ENCODE assay signal across 16 cellular contexts in genomic region chr10:126684171-126684745, GRCh38. TPM values are rescaled to one million over a fixed set of nuclear protein-coding genes. Genes with fewer than 3 reads are reported as not detected.
"Had no signal": no experiment of that assay in that cellular context is flagged by ENCODE, and none has a peak within 500 bp of the region (broad histone marks: within the 10 kb centered on the region; RNA-seq: fewer than 3 reads in every experiment).

No MANE protein-coding gene starts in this region.

- H3K27me3 Mint-ChIP-seq: activated naive CD4-positive, alpha-beta T cell treated with anti-CD3 and anti-CD28 coated beads, Interleukin-2, amount 50 U/mL, for 24 hours had no signal

- H3K27ac ChIP-seq: brain microvascular endothelial cell, esophagus muscularis mucosa, prostate gland, sigmoid colon, upper lobe of left lung had no signal

- H3K36me3 Mint-ChIP-seq: activated naive CD4-positive, alpha-beta T cell treated with anti-CD3 and anti-CD28 coated beads, Interleukin-2, amount 50 U/mL, for 24 hours; natural killer cell treated with Interleukin-12 subunit alpha and Interleukin-12 subunit beta and Interleukin-15 and Interleukin-18, amount 100 ng/mL, for 72 hours had no signal

- H3K9me3 ChIP-seq: esophagus muscularis mucosa, prostate gland, sigmoid colon, upper lobe of left lung had no signal

- H3K27me3 ChIP-seq: brain microvascular endothelial cell, esophagus muscularis mucosa, sigmoid colon, upper lobe of left lung had no signal

- H3K4me1 ChIP-seq: esophagus muscularis mucosa, prostate gland, sigmoid colon, upper lobe of left lung had no signal

- H3K4me3 ChIP-seq: esophagus muscularis mucosa, prostate gland, sigmoid colon, upper lobe of left lung had no signal

- H3K27ac Mint-ChIP-seq: activated naive CD4-positive, alpha-beta T cell treated with anti-CD3 and anti-CD28 coated beads, Interleukin-2, amount 50 U/mL, for 24 hours; natural killer cell treated with Interleukin-12 subunit alpha and Interleukin-12 subunit beta and Interleukin-15 and Interleukin-18, amount 100 ng/mL, for 72 hours had no signal

- H3K4me3 Mint-ChIP-seq: activated naive CD4-positive, alpha-beta T cell treated with anti-CD3 and anti-CD28 coated beads, Interleukin-2, amount 50 U/mL, for 24 hours; natural killer cell treated with Interleukin-12 subunit alpha and Interleukin-12 subunit beta and Interleukin-15 and Interleukin-18, amount 100 ng/mL, for 72 hours had no signal

- H3K4me1 Mint-ChIP-seq: activated naive CD4-positive, alpha-beta T cell treated with anti-CD3 and anti-CD28 coated beads, Interleukin-2, amount 50 U/mL, for 24 hours had no signal

- H3K9me3 Mint-ChIP-seq: activated naive CD4-positive, alpha-beta T cell treated with anti-CD3 and anti-CD28 coated beads, Interleukin-2, amount 50 U/mL, for 24 hours; natural killer cell treated with Interleukin-12 subunit alpha and Interleukin-12 subunit beta and Interleukin-15 and Interleukin-18, amount 100 ng/mL, for 72 hours had no signal

- H3K36me3 ChIP-seq: brain microvascular endothelial cell, esophagus muscularis mucosa, prostate gland, sigmoid colon, upper lobe of left lung had no signal

- FAIRE-seq: endometrium had no signal

- DNase-seq: amniotic stem cell; brain microvascular endothelial cell; foreskin fibroblast; nucleus accumbens; sigmoid colon; stimulated activated CD4-positive, alpha-beta T cell treated with anti-CD3 and anti-CD28 coated beads, Interleukin-2, amount 100 ng/mL, for 24 hours; stimulated activated naive CD4-positive, alpha-beta T cell treated with Interleukin-2 at 50 U/mL for 16 hours; upper lobe of left lung had no signal

RNA-seq across cellular contexts. Expression of gene C10orf90, which starts 13.8 kb away (rescaled TPM):
- total RNA-seq: cerebellum; dermis microvascular lymphatic vessel endothelial cell; natural killer cell treated with Interleukin-12 subunit alpha and Interleukin-12 subunit beta and Interleukin-15 and Interleukin-18, amount 100 ng/mL, for 72 hours; T-helper 2 cell treated with Interferon-gamma antibody and Interleukin-4, amounts not matched to agents 100 ng/mL and 5 ng/mL, for 36 hours had no signal
